In genomic region chr1:206411321-206411720, GRCh38 we compare ENCODE assay signal across 20 cellular contexts. TPM values are rescaled to one million over a fixed set of nuclear protein-coding genes. Genes with fewer than 3 reads are reported as not detected.
A peak's percentile ranks its signal among the peaks of the same experiment; 100 is the strongest.
DNase-seq lines count a peak whose midpoint lies in the region; TF ChIP-seq lines count a peak whose summit lies in the region.
"Had no signal": no experiment of that assay in that cellular context is flagged by ENCODE, and none has a peak within 500 bp of the region (broad histone marks: within the 10 kb centered on the region; RNA-seq: fewer than 3 reads in every experiment).

No MANE protein-coding gene starts in this region.

- no peaks in the 10 kb centered on the region for H3K27me3 ChIP-seq in BLaER1
- H3K27me3 ChIP-seq: Peyer's patch had no signal

- no peak overlapping the region for H3K9ac ChIP-seq in BLaER1

- H3K4me2 ChIP-seq in BLaER1, result peak overlapping the region; percentile 30

- no peaks in the 10 kb centered on the region for H3K9me3 Mint-ChIP-seq in neural crest cell
- H3K9me3 Mint-ChIP-seq: CD8-positive, alpha-beta memory T cell had no signal

- no peaks in the 10 kb centered on the region for H3K27me3 Mint-ChIP-seq in neural crest cell (ENCODE audit: low read depth)
- H3K27me3 Mint-ChIP-seq: CD8-positive, alpha-beta memory T cell had no signal

- no peak overlapping the region for H3K27ac ChIP-seq in BLaER1
- H3K27ac ChIP-seq: 22Rv1, C4-2B, Peyer's patch had no signal

- peaks cover 6% of the 10 kb centered on the region for H3K4me1 Mint-ChIP-seq in neural crest cell
- H3K4me1 Mint-ChIP-seq: CD8-positive, alpha-beta memory T cell had no signal

- no peak overlapping the region for H3K4me3 Mint-ChIP-seq in neural crest cell
- H3K4me3 Mint-ChIP-seq: CD8-positive, alpha-beta memory T cell had no signal

- TF ChIP-seq CTCF in neural crest cell (conservative IDR thresholded peaks at IDR 0.05), result no peak

- peaks cover 15% of the 10 kb centered on the region for H3K36me3 Mint-ChIP-seq in neural crest cell (ENCODE audit: low read depth)

- no peaks in the 10 kb centered on the region for H4K20me1 ChIP-seq in BLaER1

- H3K4me3 ChIP-seq in BLaER1, result no peak overlapping the region
- H3K4me3 ChIP-seq: Peyer's patch had no signal

- H3K9me3 ChIP-seq in BLaER1, result no peaks in the 10 kb centered on the region
- H3K9me3 ChIP-seq: Peyer's patch had no signal

- DNase-seq in DMS 273 (lab: John Stamatoyannopoulos, UW; ENCODE audit: unreplicated experiment) (peak; percentile 57), DMS 273 treated with DMSO at 0.1 percent for 48 hours (lab: John Stamatoyannopoulos, UW) (no peak), dermis blood vessel endothelial cell (peak; percentile 22), neural crest cell (ENCODE audit: low read depth, low spot score) (no peak), OCI-M1 (lab: John Stamatoyannopoulos, UW) (no peak), inferior parietal cortex (ENCODE audit: extremely low spot score) (no peak), NCI-H2196 (lab: John Stamatoyannopoulos, UW; ENCODE audit: unreplicated experiment) (no peak)
- DNase-seq: CD8-positive, alpha-beta memory T cell; EL; GF-D8; GOT3; KG1; NCI-H1092 treated with DMSO at 0.1 percent for 48 hours; NCI-H1436 treated with DMSO at 0.1 percent for 48 hours; NCI-H2029 treated with DMSO at 0.1 percent for 48 hours; NK-92 treated with Interleukin-12 subunit alpha and Interleukin-12 subunit beta, amount 100 ng/mL, for 24 hours; Peyer's patch had no signal

- H3K36me3 ChIP-seq in BLaER1, result peaks cover 49% of the 10 kb centered on the region
- H3K36me3 ChIP-seq: Peyer's patch had no signal

- peak overlapping the region; percentile 81 for H3K27ac Mint-ChIP-seq in neural crest cell (ENCODE audit: unreplicated experiment)
- H3K27ac Mint-ChIP-seq: CD8-positive, alpha-beta memory T cell had no signal

- H3K4me1 ChIP-seq in BLaER1, result peaks cover 15% of the 10 kb centered on the region

RNA-seq across cellular contexts. Expression of gene IKBKE, which starts 59.0 kb away (rescaled TPM):
- total RNA-seq in dermis blood vessel endothelial cell, result 23.3 and 33.9 TPM in 2 replicates
- 7.6 and 8.6 TPM in 2 replicates for total RNA-seq in neural crest cell

Comparison
In these comparisons a context has a peak if more than half of its experiments do, and no peak if none do; other contexts are left out.
1. DNase-seq: peak in DMS 273 (single experiment) and dermis blood vessel endothelial cell (single experiment); none in DMS 273 treated with DMSO at 0.1 percent for 48 hours (single experiment), neural crest cell (single experiment), OCI-M1 (single experiment), inferior parietal cortex (single experiment) and NCI-H2196 (single experiment).